14 cellular contexts compared by ENCODE assay signal in genomic region chr3:174101244-174101643, GRCh38.
DNase-seq lines count a peak whose midpoint lies in the region; ATAC-seq lines count a peak whose summit lies in the region.
"Had no signal": no experiment of that assay in that cellular context is flagged by ENCODE, and none has a peak within 500 bp of the region (broad histone marks: within the 10 kb centered on the region; RNA-seq: fewer than 3 reads in every experiment).

No MANE protein-coding gene starts in this region.

- ATAC-seq in GM21390 (IDR thresholded peaks at IDR 0.05; ENCODE audit: unreplicated experiment) (peak; percentile 79), HG03439 (IDR thresholded peaks at IDR 0.05; ENCODE audit: unreplicated experiment) (peak; percentile 85)
- ATAC-seq: activated CD4-positive, alpha-beta T cell treated with anti-CD3 and anti-CD28 coated beads for 36 hours; Panc1 had no signal

- DNase-seq in DMS53 (lab: John Stamatoyannopoulos, UW) (peak; percentile 63), RPMI8226 (peak; percentile 72), AG08396 (ENCODE audit: low spot score) (no peak), COLO829 (ENCODE audit: low spot score) (no peak)
- no peak for DNase-seq in activated CD4-positive, alpha-beta T cell treated with anti-CD3 and anti-CD28 coated beads for 48 hours
- DNase-seq in activated CD4-positive, CD25-positive, alpha-beta regulatory T cell (lab: John Stamatoyannopoulos, UW) = no peak
- DNase-seq: activated CD4-positive, alpha-beta T cell treated with anti-CD3 and anti-CD28 coated beads for 36 hours; activated naive CD4-positive, alpha-beta T cell treated with anti-CD3 and anti-CD28 coated beads for 36 hours; glutamatergic neuron; MG63; stimulated activated CD8-positive, alpha-beta memory T cell treated with anti-CD3 and anti-CD28 coated beads, Interleukin-4, amount 100 ng/mL, for 48 hours had no signal

Comparison
In these comparisons a context has a peak if more than half of its experiments do, and no peak if none do; other contexts are left out.
1. DNase-seq: peak in DMS53 (single experiment) and RPMI8226 (single experiment); none in AG08396 (single experiment), activated CD4-positive, alpha-beta T cell treated with anti-CD3 and anti-CD28 coated beads for 48 hours (single experiment), COLO829 (single experiment) and activated CD4-positive, CD25-positive, alpha-beta regulatory T cell (0 of 4).